ENCODE assay signal across 8 cellular contexts in genomic region chr14:35855886-35856481, GRCh38. TPM values are rescaled to one million over a fixed set of nuclear protein-coding genes. Genes with fewer than 3 reads are reported as not detected.
DNase-seq lines count a peak whose midpoint lies in the region; ATAC-seq lines count a peak whose summit lies in the region.

No MANE protein-coding gene starts in this region.

- ATAC-seq in GM18519 (IDR thresholded peaks at IDR 0.05; ENCODE audit: low FRiP score, unreplicated experiment), result peak; percentile 98
- ATAC-seq in GM21717 (IDR thresholded peaks at IDR 0.05; ENCODE audit: unreplicated experiment), result peak; percentile 96
- peak; percentile 97 for ATAC-seq in HG03571 (IDR thresholded peaks at IDR 0.05; ENCODE audit: unreplicated experiment)

- DNase-seq in dermis microvascular lymphatic vessel endothelial cell (ENCODE audit: low read depth in 2 of 2) (peak; percentile 13 to 33), iPS-NIHi11 (ENCODE audit: low spot score) (no peak)
- no peak for DNase-seq in stimulated activated CD4-positive, alpha-beta T cell treated with anti-CD3 and anti-CD28 coated beads, Interleukin-1b, Interleukin-23, amount 100 ng/mL, for 48 hours
- DNase-seq in stimulated activated CD4-positive, alpha-beta T cell treated with anti-CD3 and anti-CD28 coated beads, Interleukin-4, amount 100 ng/mL, for 1 hour, result no peak
- no peak for DNase-seq in activated CD4-positive, alpha-beta T cell treated with anti-CD3 and anti-CD28 coated beads for 4 hours

RNA-seq across cellular contexts. Expression of gene BRMS1L, which starts 29.8 kb away (rescaled TPM):
- 3.2 TPM in 2 replicates for total RNA-seq in dermis microvascular lymphatic vessel endothelial cell

RNA-seq across cellular contexts. Expression of gene RALGAPA1, which starts 46.9 kb away (rescaled TPM):
- 11.9 and 16.4 TPM in 2 replicates for total RNA-seq in dermis microvascular lymphatic vessel endothelial cell

Comparison
In these comparisons a context has a peak if more than half of its experiments do, and no peak if none do; other contexts are left out.
1. DNase-seq: peak in dermis microvascular lymphatic vessel endothelial cell (2 of 2); none in stimulated activated CD4-positive, alpha-beta T cell treated with anti-CD3 and anti-CD28 coated beads, Interleukin-1b, Interleukin-23, amount 100 ng/mL, for 48 hours (single experiment), iPS-NIHi11 (single experiment), stimulated activated CD4-positive, alpha-beta T cell treated with anti-CD3 and anti-CD28 coated beads, Interleukin-4, amount 100 ng/mL, for 1 hour (single experiment) and activated CD4-positive, alpha-beta T cell treated with anti-CD3 and anti-CD28 coated beads for 4 hours (0 of 2).
2. Peak in every context shown above with its lines, with median percentiles within 50 percentile points of each other: ATAC-seq.